In the genomic region with DNA sequence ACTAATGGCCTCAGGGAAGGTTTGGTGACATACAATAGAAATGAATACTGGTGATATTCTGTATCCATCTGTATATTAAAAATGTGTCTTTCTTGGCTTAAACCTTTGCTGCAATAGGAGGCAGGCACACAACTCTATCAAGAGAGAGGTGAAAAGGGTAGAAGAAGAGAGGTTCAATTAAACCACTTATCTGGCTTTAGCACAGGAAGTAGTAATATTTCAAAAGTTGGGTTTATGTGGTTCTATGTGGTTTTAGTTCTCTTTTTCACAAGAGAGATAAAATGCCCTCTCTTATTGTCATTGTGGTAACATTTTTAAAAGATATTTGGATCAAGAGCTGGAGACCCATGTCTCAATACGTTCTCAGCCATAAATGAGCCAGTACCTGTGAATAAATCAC, we compare ENCODE assay signal across 13 cellular contexts.
A peak's percentile ranks its signal among the peaks of the same experiment; 100 is the strongest.
DNase-seq lines count a peak whose midpoint lies in the region; ATAC-seq and TF ChIP-seq lines count a peak whose summit lies in the region.
"Had no signal": no experiment of that assay in that cellular context is flagged by ENCODE, and none has a peak within 500 bp of the region (broad histone marks: within the 10 kb centered on the region; RNA-seq: fewer than 3 reads in every experiment).

No MANE protein-coding gene starts in this region.

- no peak overlapping the region for H3K9ac ChIP-seq in BLaER1 treated with 17β-estradiol and CSF1 and Interleukin-3, amounts not matched to agents 10 nM and 100 nM

- peaks cover 20% of the 10 kb centered on the region for H3K36me3 Mint-ChIP-seq in activated naive CD8-positive, alpha-beta T cell treated with anti-CD3 and anti-CD28 coated beads for 36 hours
- H3K36me3 Mint-ChIP-seq: brain had no signal

- peaks cover 22% of the 10 kb centered on the region for H3K9me3 Mint-ChIP-seq in activated naive CD8-positive, alpha-beta T cell treated with anti-CD3 and anti-CD28 coated beads for 36 hours

- DNase-seq in NB4 (ENCODE audit: low read depth) (peak; percentile 60), DMS79 treated with DMSO at 0.1 percent for 48 hours (lab: John Stamatoyannopoulos, UW) (no peak)
- no peak for DNase-seq in activated naive CD8-positive, alpha-beta T cell treated with anti-CD3 and anti-CD28 coated beads for 36 hours
- DNase-seq: activated CD8-positive, alpha-beta memory T cell treated with anti-CD3 and anti-CD28 coated beads for 24 hours; left ventricle myocardium inferior had no signal

- no peak overlapping the region for H3K27ac ChIP-seq in BLaER1 treated with 17β-estradiol and CSF1 and Interleukin-3, amounts not matched to agents 10 nM and 100 nM
- H3K27ac ChIP-seq: HL-60, left ventricle myocardium inferior had no signal

- no peaks in the 10 kb centered on the region for H4K20me1 ChIP-seq in BLaER1 treated with 17β-estradiol and CSF1 and Interleukin-3, amounts not matched to agents 10 nM and 100 nM

- H3K27me3 ChIP-seq in BLaER1 treated with 17β-estradiol and CSF1 and Interleukin-3, amounts not matched to agents 10 nM and 100 nM: peaks cover 0 to 43% (median 0%) of the 10 kb centered on the region in 11 experiments; a peak in 4 of 22 replicates

- peaks cover 41% of the 10 kb centered on the region for H3K4me1 Mint-ChIP-seq in activated naive CD8-positive, alpha-beta T cell treated with anti-CD3 and anti-CD28 coated beads for 36 hours

- no peak for TF ChIP-seq POLR2A in NB4 (IDR thresholded peaks at IDR 0.05; ENCODE audit: extremely low read depth, insufficient read length)

- H3K4me3 ChIP-seq in BLaER1 treated with 17β-estradiol and CSF1 and Interleukin-3, amounts not matched to agents 10 nM and 100 nM: no peak overlapping the region
- H3K4me3 ChIP-seq in NB4 (ENCODE audit: low read depth, low read length): no peak overlapping the region
- H3K4me3 ChIP-seq: left ventricle myocardium inferior had no signal

- peaks cover 0 to 14% (median 8%) of the 10 kb centered on the region in 10 experiments; a peak in 11 of 20 replicates for H3K4me1 ChIP-seq in BLaER1 treated with 17β-estradiol and CSF1 and Interleukin-3, amounts not matched to agents 10 nM and 100 nM
- H3K4me1 ChIP-seq: left ventricle myocardium inferior had no signal

- peak overlapping the region; percentile 75 for H3K27ac Mint-ChIP-seq in activated naive CD8-positive, alpha-beta T cell treated with anti-CD3 and anti-CD28 coated beads for 36 hours
- H3K27ac Mint-ChIP-seq: T-helper 1 cell treated with Interleukin-12 subunit alpha and Interleukin-12 subunit beta and Interleukin-4 antibody, amounts not matched to agents 30 μg/mL and 1 μg/mL, for 36 hours had no signal

- H3K36me3 ChIP-seq in BLaER1 treated with 17β-estradiol and CSF1 and Interleukin-3, amounts not matched to agents 10 nM and 100 nM: peaks cover 0 to 6% (median 0%) of the 10 kb centered on the region in 11 experiments; a peak in 1 of 22 replicates
- H3K36me3 ChIP-seq: left ventricle myocardium inferior had no signal

- peak; percentile 38 for ATAC-seq in GM18909 (IDR thresholded peaks at IDR 0.05; ENCODE audit: poor library complexity, unreplicated experiment)
- ATAC-seq in HG03196 (IDR thresholded peaks at IDR 0.05; ENCODE audit: unreplicated experiment): no peak
- ATAC-seq in HG03442 (IDR thresholded peaks at IDR 0.05; ENCODE audit: unreplicated experiment): no peak
- ATAC-seq in GM18520 (IDR thresholded peaks at IDR 0.05; ENCODE audit: unreplicated experiment): no peak

- peak overlapping the region in 6 of 11 experiments; percentile 11 to 38 (median 18); a peak in 7 of 22 replicates for H3K4me2 ChIP-seq in BLaER1 treated with 17β-estradiol and CSF1 and Interleukin-3, amounts not matched to agents 10 nM and 100 nM

- no peaks in the 10 kb centered on the region for H3K27me3 Mint-ChIP-seq in activated naive CD8-positive, alpha-beta T cell treated with anti-CD3 and anti-CD28 coated beads for 36 hours
- H3K27me3 Mint-ChIP-seq: brain had no signal

- peak overlapping the region; percentile 26 for H3K4me3 Mint-ChIP-seq in activated naive CD8-positive, alpha-beta T cell treated with anti-CD3 and anti-CD28 coated beads for 36 hours
- H3K4me3 Mint-ChIP-seq: brain; T-helper 1 cell treated with Interleukin-12 subunit alpha and Interleukin-12 subunit beta and Interleukin-4 antibody, amounts not matched to agents 30 μg/mL and 1 μg/mL, for 36 hours had no signal

- no peak for TF ChIP-seq CTCF in NB4 (IDR thresholded peaks at IDR 0.05; ENCODE audit: low read depth, low read length)

- peaks cover 41 to 74% (median 57%) of the 10 kb centered on the region in 11 experiments for H3K9me3 ChIP-seq in BLaER1 treated with 17β-estradiol and CSF1 and Interleukin-3, amounts not matched to agents 10 nM and 100 nM (replicated peaks in 1 of 11)
